12 cellular contexts compared by ENCODE assay signal in the genomic region with DNA sequence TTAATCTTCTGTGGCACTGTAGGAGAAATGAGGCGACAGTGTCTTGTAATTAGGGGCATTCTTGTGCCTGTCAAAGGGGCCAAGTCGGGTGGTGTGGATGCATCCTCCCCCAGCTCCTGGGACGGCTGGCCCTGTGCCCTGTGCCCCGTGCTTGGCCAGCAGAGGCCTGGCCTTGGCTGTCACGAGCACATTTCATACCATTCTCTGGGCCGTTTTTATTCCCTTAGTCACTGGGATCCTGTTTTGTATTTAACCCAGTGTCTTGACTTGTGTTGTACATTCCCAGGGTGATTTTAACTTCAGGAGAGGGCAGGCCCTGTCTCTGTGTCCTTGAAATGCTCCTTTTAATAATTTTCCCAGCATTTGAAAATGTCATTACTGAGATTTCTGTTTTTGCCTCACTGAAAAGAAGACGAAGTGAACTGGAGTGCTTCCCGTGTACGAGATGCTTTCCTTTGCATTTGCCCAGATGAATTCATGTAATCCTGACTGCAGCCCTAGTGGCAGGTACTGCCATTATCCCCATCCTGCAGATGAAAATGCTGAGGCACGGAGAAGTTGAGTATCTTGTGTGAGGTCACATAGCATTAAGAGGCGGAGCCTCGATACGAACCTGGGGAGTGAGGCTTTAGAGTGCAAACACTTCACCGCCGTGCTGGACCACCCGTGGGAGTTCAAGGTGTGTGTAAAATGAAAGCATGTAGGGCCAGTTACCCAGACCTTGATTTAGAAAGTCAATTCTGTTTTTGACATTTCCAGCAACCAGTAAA. TPM values are rescaled to one million over a fixed set of nuclear protein-coding genes. Genes with fewer than 3 reads are reported as not detected.
DNase-seq lines count a peak whose midpoint lies in the region; ATAC-seq and TF ChIP-seq lines count a peak whose summit lies in the region.
"Had no signal": no experiment of that assay in that cellular context is flagged by ENCODE, and none has a peak within 500 bp of the region (broad histone marks: within the 10 kb centered on the region; RNA-seq: fewer than 3 reads in every experiment).

No MANE protein-coding gene starts in this region.

- H3K4me3 Mint-ChIP-seq in MCF 10A (ENCODE audit: unreplicated experiment): peak overlapping the region; percentile 33
- no peak overlapping the region for H3K4me3 Mint-ChIP-seq in nephron
- no peak overlapping the region for H3K4me3 Mint-ChIP-seq in activated T-cell treated with anti-CD3 and anti-CD28 coated beads, Interleukin-2, amount 50 U/mL, for 4 hours

- no peak overlapping the region for H2AFZ ChIP-seq in mammary epithelial cell (ENCODE audit: low read depth, low read length)

- DNase-seq in MCF 10A (ENCODE audit: unreplicated experiment) (peak; percentile 57), mammary epithelial cell (no peak), fibroblast of the aortic adventitia (ENCODE audit: low read depth) (peak; percentile 89), aorta (peak; percentile 81 to 92), NCI-H1048 (lab: John Stamatoyannopoulos, UW) (no peak)
- no peak for DNase-seq in activated T-cell treated with anti-CD3 and anti-CD28 coated beads, Interleukin-2, amount 50 U/mL, for 4 hours
- DNase-seq: activated T-cell treated with anti-CD3 and anti-CD28 coated beads for 4 hours, NCI-H774 had no signal

- no peaks in the 10 kb centered on the region for H3K9me3 Mint-ChIP-seq in MCF 10A (ENCODE audit: unreplicated experiment)
- H3K9me3 Mint-ChIP-seq in nephron: peaks cover 5% of the 10 kb centered on the region
- H3K9me3 Mint-ChIP-seq in activated T-cell treated with anti-CD3 and anti-CD28 coated beads, Interleukin-2, amount 50 U/mL, for 4 hours: no peaks in the 10 kb centered on the region

- 55% methylated on average over 14 of the region's 16 CpGs for WGBS in mammary epithelial cell (ENCODE audit: low coverage, missing lambda C conversion rate)
- 24 to 29% methylated on average over 16 of the region's 16 CpGs for WGBS in aorta, 2 donors

- H3K36me3 Mint-ChIP-seq in MCF 10A (ENCODE audit: insufficient read depth, unreplicated experiment): no peaks in the 10 kb centered on the region
- no peaks in the 10 kb centered on the region for H3K36me3 Mint-ChIP-seq in nephron (ENCODE audit: low read depth)
- H3K36me3 Mint-ChIP-seq in activated T-cell treated with anti-CD3 and anti-CD28 coated beads, Interleukin-2, amount 50 U/mL, for 4 hours (ENCODE audit: insufficient read depth): peaks cover under 1% of the 10 kb centered on the region

- H3K27me3 Mint-ChIP-seq in MCF 10A (ENCODE audit: insufficient read depth, unreplicated experiment): no peaks in the 10 kb centered on the region
- peaks cover 13% of the 10 kb centered on the region for H3K27me3 Mint-ChIP-seq in nephron (ENCODE audit: low read depth)
- peaks cover 6% of the 10 kb centered on the region for H3K27me3 Mint-ChIP-seq in activated T-cell treated with anti-CD3 and anti-CD28 coated beads, Interleukin-2, amount 50 U/mL, for 4 hours (ENCODE audit: low read depth)

- ATAC-seq in aorta (ENCODE audit: low FRiP score) (peak; percentile 76), GM19452 (IDR thresholded peaks at IDR 0.05; ENCODE audit: unreplicated experiment) (no peak)
- no peak for ATAC-seq in activated T-cell treated with anti-CD3 and anti-CD28 coated beads, Interleukin-2, amount 50 U/mL, for 4 hours

- no peak overlapping the region for H3K4me3 ChIP-seq in mammary epithelial cell (replicated peaks in 1 of 3; ENCODE audit: insufficient read depth in 1 of 3, low read depth in 2 of 3, low read length in 3 of 3)
- H3K4me3 ChIP-seq in fibroblast of the aortic adventitia (ENCODE audit: low read depth, low read length): no peak overlapping the region
- H3K4me3 ChIP-seq in aorta (ENCODE audit: low read length in 2 of 2): no peak overlapping the region
- H3K4me3 ChIP-seq: A549 had no signal

- no peak for TF ChIP-seq CTCF in MCF 10A (IDR thresholded peaks at IDR 0.05; ENCODE audit: unreplicated experiment)
- TF ChIP-seq CTCF in mammary epithelial cell (conservative IDR thresholded peaks at IDR 0.05 in 1 of 2, IDR thresholded peaks at IDR 0.05 in 1 of 2; ENCODE audit: extremely low read depth in 1 of 2, insufficient read depth in 1 of 2, low read depth in 1 of 2, low read length in 2 of 2): no peak
- TF ChIP-seq CTCF in fibroblast of the aortic adventitia (IDR thresholded peaks at IDR 0.05; ENCODE audit: insufficient read depth, low read length): peak; percentile 21
- TF ChIP-seq CTCF in nephron (IDR thresholded peaks at IDR 0.05; ENCODE audit: unreplicated experiment in 3 of 3): no peak

- CTCF ChIA-PET in MCF 10A (lab: Yijun Ruan, JAX): interaction anchor here (0.6 to 1.4 kb wide), 5 partner anchors 14 to 324 kb away, joined by 3 to 5 read pairs (median 3); no protein-coding TSS in a partner anchor
- CTCF ChIA-PET in mammary epithelial cell (lab: Charles Lee; ENCODE audit: low non-redundant PET): no interaction called here

- BruUV-seq in MCF 10A (replicated peaks; lab: Mats Ljungman, UMichigan) (no TSS peak), mammary epithelial cell (replicated peaks; lab: Mats Ljungman, UMichigan) (no TSS peak)

- H3K79me2 ChIP-seq in mammary epithelial cell (ENCODE audit: insufficient read depth, low read length): no peaks in the 10 kb centered on the region

- H3K9ac ChIP-seq in mammary epithelial cell (ENCODE audit: insufficient read depth, low read length): no peak overlapping the region

- H3K4me2 ChIP-seq in mammary epithelial cell (ENCODE audit: insufficient read depth, low read depth, low read length): no peak overlapping the region

- no peaks in the 10 kb centered on the region for H4K20me1 ChIP-seq in mammary epithelial cell (ENCODE audit: insufficient read depth, low read length)

- no peaks in the 10 kb centered on the region for H3K27me3 ChIP-seq in mammary epithelial cell (ENCODE audit: insufficient read depth, low read length)
- no peaks in the 10 kb centered on the region for H3K27me3 ChIP-seq in aorta (ENCODE audit: control insufficient read depth in 1 of 2, insufficient read depth in 2 of 2, low read length in 1 of 2)
- H3K27me3 ChIP-seq: dorsolateral prefrontal cortex had no signal

- intact Hi-C loops in MCF 10A (cut with micrococcal nuclease) (no loop called here), mammary epithelial cell (cut with micrococcal nuclease) (no loop called here), aorta (cut with DNase I) (no loop called here)

- in situ Hi-C loops in mammary epithelial cell (cut with MboI; ENCODE audit: low sequenced_read_pairs in 2 of 2): no loop called here

- H3K4me1 ChIP-seq in mammary epithelial cell (ENCODE audit: insufficient read depth, low read length): no peaks in the 10 kb centered on the region
- H3K4me1 ChIP-seq in aorta (ENCODE audit: control insufficient read depth in 1 of 2, insufficient read depth in 2 of 2, low read length in 2 of 2): peaks cover 3 to 4% of the 10 kb centered on the region in 2 donors

- H3K27ac Mint-ChIP-seq in MCF 10A (ENCODE audit: low read depth, unreplicated experiment): peak overlapping the region; percentile 83
- peak overlapping the region in 2 of 3 experiments; percentile 50 to 68 for H3K27ac Mint-ChIP-seq in nephron

- POLR2A ChIA-PET in MCF 10A (lab: Yijun Ruan, JAX): interaction anchor here (0.6 to 2.3 kb wide), 12 partner anchors 9 to 220 kb away, joined by 3 to 12 read pairs (median 4); no protein-coding TSS in a partner anchor

- H3K27ac ChIP-seq in mammary epithelial cell (ENCODE audit: insufficient read depth, low read depth, low read length): no peak overlapping the region
- H3K27ac ChIP-seq in aorta (ENCODE audit: low read depth in 1 of 2, low read length in 2 of 2): peak overlapping the region; percentile 88 to 97

- dilution Hi-C loops in mammary epithelial cell (cut with HindIII; ENCODE audit: low sequenced_read_pairs): no loop called here

- H3K4me1 Mint-ChIP-seq in MCF 10A (ENCODE audit: insufficient read depth, unreplicated experiment) (peaks cover 39% of the 10 kb centered on the region), nephron (peaks cover 29% of the 10 kb centered on the region)
- H3K4me1 Mint-ChIP-seq in activated T-cell treated with anti-CD3 and anti-CD28 coated beads, Interleukin-2, amount 50 U/mL, for 4 hours (ENCODE audit: low read depth): peaks cover 3% of the 10 kb centered on the region

- H3K36me3 ChIP-seq in mammary epithelial cell (ENCODE audit: insufficient read depth, low read length) (no peaks in the 10 kb centered on the region), aorta (ENCODE audit: control insufficient read depth in 1 of 2, insufficient read depth in 2 of 2, low read length in 1 of 2) (no peaks in the 10 kb centered on the region)

- H3K9me3 ChIP-seq in mammary epithelial cell (replicated peaks; ENCODE audit: insufficient read depth, low read length): no peaks in the 10 kb centered on the region
- H3K9me3 ChIP-seq in aorta (ENCODE audit: control insufficient read depth, low read length): no peaks in the 10 kb centered on the region
- H3K9me3 ChIP-seq: A549 had no signal

RNA-seq across cellular contexts. Expression of gene SH3RF3, which starts 57.0 kb away (rescaled TPM):
- 21.0 and 21.7 TPM in 2 replicates for total RNA-seq in MCF 10A (2022)
- 1 to 10 TPM in 1 of 2 donors, under 1 TPM in 1; 0.33 to 2.0 TPM for total RNA-seq in mammary epithelial cell
- polyA plus RNA-seq in mammary epithelial cell: 0.20 TPM
- not detected for polyA minus RNA-seq in mammary epithelial cell
- 2.1 and 8.4 TPM in 2 replicates for total RNA-seq in fibroblast of the aortic adventitia (ENCODE audit: low replicate concordance)
- 10 to 100 TPM; 22.8 to 24.4 TPM for total RNA-seq in aorta
- 10 to 100 TPM in 1 of 2 donors, 1 to 10 TPM in 1; 3.1 to 13.1 TPM for polyA plus RNA-seq in aorta
- total RNA-seq in activated T-cell treated with anti-CD3 and anti-CD28 coated beads, Interleukin-2, amount 50 U/mL, for 4 hours: under 1 TPM; 0.33 to 0.98 (median 0.89) TPM

Comparison
In these comparisons a context has a peak if more than half of its experiments do, and no peak if none do; other contexts are left out.
1. DNase-seq: peak in MCF 10A (single experiment), fibroblast of the aortic adventitia (single experiment) and aorta (2 of 2); none in mammary epithelial cell (single experiment), NCI-H1048 (single experiment) and activated T-cell treated with anti-CD3 and anti-CD28 coated beads, Interleukin-2, amount 50 U/mL, for 4 hours (single experiment).